1 cellular context compared by ENCODE assay signal in the genomic region with DNA sequence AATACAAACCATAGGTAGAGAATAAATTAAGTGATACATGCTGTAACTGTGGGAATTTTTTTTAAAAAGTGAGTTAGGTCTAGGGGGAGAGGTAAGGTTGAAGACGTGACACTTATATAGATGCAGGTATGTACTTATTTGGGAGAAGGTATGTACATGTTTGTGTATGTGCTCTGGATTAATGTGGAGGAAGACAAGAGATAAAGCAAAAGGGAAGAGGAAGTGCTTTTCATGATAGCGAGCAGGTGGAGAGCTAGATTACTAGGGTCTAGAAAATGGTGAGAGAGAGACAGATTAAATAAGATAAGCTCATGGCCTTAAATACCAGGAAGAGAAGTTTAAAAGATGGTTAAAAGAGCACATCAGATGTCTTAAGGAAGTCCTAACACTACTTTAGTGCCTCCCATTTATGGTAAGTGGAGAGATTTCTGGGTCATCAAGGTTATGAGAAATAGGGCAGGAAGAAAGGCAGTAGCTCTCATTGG.
TF ChIP-seq lines count a peak whose summit lies in the region.

No MANE protein-coding gene starts in this region.

TF ChIP-seq in K562, 482 proteins besides CTCF, POLR2A, EP300 and RAD21 (continued from another document and continues in another):
- TF ChIP-seq, protein P1, sequence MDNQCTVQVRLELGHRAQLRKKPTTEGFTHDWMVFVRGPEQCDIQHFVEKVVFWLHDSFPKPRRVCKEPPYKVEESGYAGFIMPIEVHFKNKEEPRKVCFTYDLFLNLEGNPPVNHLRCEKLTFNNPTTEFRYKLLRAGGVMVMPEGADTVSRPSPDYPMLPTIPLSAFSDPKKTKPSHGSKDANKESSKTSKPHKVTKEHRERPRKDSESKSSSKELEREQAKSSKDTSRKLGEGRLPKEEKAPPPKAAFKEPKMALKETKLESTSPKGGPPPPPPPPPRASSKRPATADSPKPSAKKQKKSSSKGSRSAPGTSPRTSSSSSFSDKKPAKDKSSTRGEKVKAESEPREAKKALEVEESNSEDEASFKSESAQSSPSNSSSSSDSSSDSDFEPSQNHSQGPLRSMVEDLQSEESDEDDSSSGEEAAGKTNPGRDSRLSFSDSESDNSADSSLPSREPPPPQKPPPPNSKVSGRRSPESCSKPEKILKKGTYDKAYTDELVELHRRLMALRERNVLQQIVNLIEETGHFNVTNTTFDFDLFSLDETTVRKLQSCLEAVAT (IDR thresholded peaks at IDR 0.05): 0 out of 4 replicates have a peak, but pooled peaks of 1 of the 2 experiments have one; percentile 59
- TF ChIP-seq, protein P2, sequence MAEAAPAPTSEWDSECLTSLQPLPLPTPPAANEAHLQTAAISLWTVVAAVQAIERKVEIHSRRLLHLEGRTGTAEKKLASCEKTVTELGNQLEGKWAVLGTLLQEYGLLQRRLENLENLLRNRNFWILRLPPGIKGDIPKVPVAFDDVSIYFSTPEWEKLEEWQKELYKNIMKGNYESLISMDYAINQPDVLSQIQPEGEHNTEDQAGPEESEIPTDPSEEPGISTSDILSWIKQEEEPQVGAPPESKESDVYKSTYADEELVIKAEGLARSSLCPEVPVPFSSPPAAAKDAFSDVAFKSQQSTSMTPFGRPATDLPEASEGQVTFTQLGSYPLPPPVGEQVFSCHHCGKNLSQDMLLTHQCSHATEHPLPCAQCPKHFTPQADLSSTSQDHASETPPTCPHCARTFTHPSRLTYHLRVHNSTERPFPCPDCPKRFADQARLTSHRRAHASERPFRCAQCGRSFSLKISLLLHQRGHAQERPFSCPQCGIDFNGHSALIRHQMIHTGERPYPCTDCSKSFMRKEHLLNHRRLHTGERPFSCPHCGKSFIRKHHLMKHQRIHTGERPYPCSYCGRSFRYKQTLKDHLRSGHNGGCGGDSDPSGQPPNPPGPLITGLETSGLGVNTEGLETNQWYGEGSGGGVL (CRISPR knock-in tag; IDR thresholded peaks at IDR 0.05): no peak
- TF ChIP-seq STAG1 (CRISPR knock-in tag; IDR thresholded peaks at IDR 0.05; ENCODE audit: borderline replicate concordance): no peak
- TF ChIP-seq, protein P3, sequence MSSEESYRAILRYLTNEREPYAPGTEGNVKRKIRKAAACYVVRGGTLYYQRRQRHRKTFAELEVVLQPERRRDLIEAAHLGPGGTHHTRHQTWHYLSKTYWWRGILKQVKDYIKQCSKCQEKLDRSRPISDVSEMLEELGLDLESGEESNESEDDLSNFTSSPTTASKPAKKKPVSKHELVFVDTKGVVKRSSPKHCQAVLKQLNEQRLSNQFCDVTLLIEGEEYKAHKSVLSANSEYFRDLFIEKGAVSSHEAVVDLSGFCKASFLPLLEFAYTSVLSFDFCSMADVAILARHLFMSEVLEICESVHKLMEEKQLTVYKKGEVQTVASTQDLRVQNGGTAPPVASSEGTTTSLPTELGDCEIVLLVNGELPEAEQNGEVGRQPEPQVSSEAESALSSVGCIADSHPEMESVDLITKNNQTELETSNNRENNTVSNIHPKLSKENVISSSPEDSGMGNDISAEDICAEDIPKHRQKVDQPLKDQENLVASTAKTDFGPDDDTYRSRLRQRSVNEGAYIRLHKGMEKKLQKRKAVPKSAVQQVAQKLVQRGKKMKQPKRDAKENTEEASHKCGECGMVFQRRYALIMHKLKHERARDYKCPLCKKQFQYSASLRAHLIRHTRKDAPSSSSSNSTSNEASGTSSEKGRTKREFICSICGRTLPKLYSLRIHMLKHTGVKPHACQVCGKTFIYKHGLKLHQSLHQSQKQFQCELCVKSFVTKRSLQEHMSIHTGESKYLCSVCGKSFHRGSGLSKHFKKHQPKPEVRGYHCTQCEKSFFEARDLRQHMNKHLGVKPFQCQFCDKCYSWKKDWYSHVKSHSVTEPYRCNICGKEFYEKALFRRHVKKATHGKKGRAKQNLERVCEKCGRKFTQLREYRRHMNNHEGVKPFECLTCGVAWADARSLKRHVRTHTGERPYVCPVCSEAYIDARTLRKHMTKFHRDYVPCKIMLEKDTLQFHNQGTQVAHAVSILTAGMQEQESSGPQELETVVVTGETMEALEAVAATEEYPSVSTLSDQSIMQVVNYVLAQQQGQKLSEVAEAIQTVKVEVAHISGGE (CRISPR knock-in tag; IDR thresholded peaks at IDR 0.05): no peak
- no peak for TF ChIP-seq ZNF121 (CRISPR knock-in tag; conservative IDR thresholded peaks at IDR 0.05)
- TF ChIP-seq ZNF75A (CRISPR knock-in tag; IDR thresholded peaks at IDR 0.05): no peak
- TF ChIP-seq, protein P4, sequence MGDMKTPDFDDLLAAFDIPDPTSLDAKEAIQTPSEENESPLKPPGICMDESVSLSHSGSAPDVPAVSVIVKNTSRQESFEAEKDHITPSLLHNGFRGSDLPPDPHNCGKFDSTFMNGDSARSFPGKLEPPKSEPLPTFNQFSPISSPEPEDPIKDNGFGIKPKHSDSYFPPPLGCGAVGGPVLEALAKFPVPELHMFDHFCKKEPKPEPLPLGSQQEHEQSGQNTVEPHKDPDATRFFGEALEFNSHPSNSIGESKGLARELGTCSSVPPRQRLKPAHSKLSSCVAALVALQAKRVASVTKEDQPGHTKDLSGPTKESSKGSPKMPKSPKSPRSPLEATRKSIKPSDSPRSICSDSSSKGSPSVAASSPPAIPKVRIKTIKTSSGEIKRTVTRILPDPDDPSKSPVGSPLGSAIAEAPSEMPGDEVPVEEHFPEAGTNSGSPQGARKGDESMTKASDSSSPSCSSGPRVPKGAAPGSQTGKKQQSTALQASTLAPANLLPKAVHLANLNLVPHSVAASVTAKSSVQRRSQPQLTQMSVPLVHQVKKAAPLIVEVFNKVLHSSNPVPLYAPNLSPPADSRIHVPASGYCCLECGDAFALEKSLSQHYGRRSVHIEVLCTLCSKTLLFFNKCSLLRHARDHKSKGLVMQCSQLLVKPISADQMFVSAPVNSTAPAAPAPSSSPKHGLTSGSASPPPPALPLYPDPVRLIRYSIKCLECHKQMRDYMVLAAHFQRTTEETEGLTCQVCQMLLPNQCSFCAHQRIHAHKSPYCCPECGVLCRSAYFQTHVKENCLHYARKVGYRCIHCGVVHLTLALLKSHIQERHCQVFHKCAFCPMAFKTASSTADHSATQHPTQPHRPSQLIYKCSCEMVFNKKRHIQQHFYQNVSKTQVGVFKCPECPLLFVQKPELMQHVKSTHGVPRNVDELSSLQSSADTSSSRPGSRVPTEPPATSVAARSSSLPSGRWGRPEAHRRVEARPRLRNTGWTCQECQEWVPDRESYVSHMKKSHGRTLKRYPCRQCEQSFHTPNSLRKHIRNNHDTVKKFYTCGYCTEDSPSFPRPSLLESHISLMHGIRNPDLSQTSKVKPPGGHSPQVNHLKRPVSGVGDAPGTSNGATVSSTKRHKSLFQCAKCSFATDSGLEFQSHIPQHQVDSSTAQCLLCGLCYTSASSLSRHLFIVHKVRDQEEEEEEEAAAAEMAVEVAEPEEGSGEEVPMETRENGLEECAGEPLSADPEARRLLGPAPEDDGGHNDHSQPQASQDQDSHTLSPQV (IDR thresholded peaks at IDR 0.05): peak; percentile 67
- no peak for TF ChIP-seq ZNF589 (CRISPR knock-in tag; IDR thresholded peaks at IDR 0.05; ENCODE audit: low read depth)
- TF ChIP-seq RBM34 (IDR thresholded peaks at IDR 0.05; ENCODE audit: borderline replicate concordance, insufficient read depth, low read length): no peak
- TF ChIP-seq CREB1 (IDR thresholded peaks at IDR 0.05): no peak
- TF ChIP-seq CREB1 (CRISPR knock-in tag; IDR thresholded peaks at IDR 0.05): no peak
- no peak for TF ChIP-seq SIX5 (IDR thresholded peaks at IDR 0.05; ENCODE audit: borderline replicate concordance in 1 of 2, insufficient read depth in 1 of 2, low read depth in 1 of 2, low read length in 2 of 2)
- no peak for TF ChIP-seq ZNF551 (CRISPR knock-in tag; IDR thresholded peaks at IDR 0.05)
- TF ChIP-seq ZNF41 (CRISPR knock-in tag; conservative IDR thresholded peaks at IDR 0.05): no peak
- peak; percentile 33; the same call in 1 of the 2 replicates for TF ChIP-seq ETV5 (CRISPR knock-in tag; IDR thresholded peaks at IDR 0.05; ENCODE audit: low read depth)
- no peak for TF ChIP-seq HCFC1 (IDR thresholded peaks at IDR 0.05; ENCODE audit: low read depth, low read length)
- no peak for TF ChIP-seq ZNF586 (CRISPR knock-in tag; conservative IDR thresholded peaks at IDR 0.05)
- TF ChIP-seq, protein P5, sequence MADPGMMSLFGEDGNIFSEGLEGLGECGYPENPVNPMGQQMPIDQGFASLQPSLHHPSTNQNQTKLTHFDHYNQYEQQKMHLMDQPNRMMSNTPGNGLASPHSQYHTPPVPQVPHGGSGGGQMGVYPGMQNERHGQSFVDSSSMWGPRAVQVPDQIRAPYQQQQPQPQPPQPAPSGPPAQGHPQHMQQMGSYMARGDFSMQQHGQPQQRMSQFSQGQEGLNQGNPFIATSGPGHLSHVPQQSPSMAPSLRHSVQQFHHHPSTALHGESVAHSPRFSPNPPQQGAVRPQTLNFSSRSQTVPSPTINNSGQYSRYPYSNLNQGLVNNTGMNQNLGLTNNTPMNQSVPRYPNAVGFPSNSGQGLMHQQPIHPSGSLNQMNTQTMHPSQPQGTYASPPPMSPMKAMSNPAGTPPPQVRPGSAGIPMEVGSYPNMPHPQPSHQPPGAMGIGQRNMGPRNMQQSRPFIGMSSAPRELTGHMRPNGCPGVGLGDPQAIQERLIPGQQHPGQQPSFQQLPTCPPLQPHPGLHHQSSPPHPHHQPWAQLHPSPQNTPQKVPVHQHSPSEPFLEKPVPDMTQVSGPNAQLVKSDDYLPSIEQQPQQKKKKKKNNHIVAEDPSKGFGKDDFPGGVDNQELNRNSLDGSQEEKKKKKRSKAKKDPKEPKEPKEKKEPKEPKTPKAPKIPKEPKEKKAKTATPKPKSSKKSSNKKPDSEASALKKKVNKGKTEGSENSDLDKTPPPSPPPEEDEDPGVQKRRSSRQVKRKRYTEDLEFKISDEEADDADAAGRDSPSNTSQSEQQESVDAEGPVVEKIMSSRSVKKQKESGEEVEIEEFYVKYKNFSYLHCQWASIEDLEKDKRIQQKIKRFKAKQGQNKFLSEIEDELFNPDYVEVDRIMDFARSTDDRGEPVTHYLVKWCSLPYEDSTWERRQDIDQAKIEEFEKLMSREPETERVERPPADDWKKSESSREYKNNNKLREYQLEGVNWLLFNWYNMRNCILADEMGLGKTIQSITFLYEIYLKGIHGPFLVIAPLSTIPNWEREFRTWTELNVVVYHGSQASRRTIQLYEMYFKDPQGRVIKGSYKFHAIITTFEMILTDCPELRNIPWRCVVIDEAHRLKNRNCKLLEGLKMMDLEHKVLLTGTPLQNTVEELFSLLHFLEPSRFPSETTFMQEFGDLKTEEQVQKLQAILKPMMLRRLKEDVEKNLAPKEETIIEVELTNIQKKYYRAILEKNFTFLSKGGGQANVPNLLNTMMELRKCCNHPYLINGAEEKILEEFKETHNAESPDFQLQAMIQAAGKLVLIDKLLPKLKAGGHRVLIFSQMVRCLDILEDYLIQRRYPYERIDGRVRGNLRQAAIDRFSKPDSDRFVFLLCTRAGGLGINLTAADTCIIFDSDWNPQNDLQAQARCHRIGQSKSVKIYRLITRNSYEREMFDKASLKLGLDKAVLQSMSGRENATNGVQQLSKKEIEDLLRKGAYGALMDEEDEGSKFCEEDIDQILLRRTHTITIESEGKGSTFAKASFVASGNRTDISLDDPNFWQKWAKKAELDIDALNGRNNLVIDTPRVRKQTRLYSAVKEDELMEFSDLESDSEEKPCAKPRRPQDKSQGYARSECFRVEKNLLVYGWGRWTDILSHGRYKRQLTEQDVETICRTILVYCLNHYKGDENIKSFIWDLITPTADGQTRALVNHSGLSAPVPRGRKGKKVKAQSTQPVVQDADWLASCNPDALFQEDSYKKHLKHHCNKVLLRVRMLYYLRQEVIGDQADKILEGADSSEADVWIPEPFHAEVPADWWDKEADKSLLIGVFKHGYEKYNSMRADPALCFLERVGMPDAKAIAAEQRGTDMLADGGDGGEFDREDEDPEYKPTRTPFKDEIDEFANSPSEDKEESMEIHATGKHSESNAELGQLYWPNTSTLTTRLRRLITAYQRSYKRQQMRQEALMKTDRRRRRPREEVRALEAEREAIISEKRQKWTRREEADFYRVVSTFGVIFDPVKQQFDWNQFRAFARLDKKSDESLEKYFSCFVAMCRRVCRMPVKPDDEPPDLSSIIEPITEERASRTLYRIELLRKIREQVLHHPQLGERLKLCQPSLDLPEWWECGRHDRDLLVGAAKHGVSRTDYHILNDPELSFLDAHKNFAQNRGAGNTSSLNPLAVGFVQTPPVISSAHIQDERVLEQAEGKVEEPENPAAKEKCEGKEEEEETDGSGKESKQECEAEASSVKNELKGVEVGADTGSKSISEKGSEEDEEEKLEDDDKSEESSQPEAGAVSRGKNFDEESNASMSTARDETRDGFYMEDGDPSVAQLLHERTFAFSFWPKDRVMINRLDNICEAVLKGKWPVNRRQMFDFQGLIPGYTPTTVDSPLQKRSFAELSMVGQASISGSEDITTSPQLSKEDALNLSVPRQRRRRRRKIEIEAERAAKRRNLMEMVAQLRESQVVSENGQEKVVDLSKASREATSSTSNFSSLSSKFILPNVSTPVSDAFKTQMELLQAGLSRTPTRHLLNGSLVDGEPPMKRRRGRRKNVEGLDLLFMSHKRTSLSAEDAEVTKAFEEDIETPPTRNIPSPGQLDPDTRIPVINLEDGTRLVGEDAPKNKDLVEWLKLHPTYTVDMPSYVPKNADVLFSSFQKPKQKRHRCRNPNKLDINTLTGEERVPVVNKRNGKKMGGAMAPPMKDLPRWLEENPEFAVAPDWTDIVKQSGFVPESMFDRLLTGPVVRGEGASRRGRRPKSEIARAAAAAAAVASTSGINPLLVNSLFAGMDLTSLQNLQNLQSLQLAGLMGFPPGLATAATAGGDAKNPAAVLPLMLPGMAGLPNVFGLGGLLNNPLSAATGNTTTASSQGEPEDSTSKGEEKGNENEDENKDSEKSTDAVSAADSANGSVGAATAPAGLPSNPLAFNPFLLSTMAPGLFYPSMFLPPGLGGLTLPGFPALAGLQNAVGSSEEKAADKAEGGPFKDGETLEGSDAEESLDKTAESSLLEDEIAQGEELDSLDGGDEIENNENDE (IDR thresholded peaks at IDR 0.05; ENCODE audit: low read depth, low read length): no peak
- no peak for TF ChIP-seq MXI1 (IDR thresholded peaks at IDR 0.05; ENCODE audit: low read depth, low read length)
- TF ChIP-seq PTRF (tag; IDR thresholded peaks at IDR 0.05): no peak
- no peak for TF ChIP-seq MAFG (tag; conservative IDR thresholded peaks at IDR 0.05)
- peak; percentile 87 for TF ChIP-seq HLTF (IDR thresholded peaks at IDR 0.05)
- TF ChIP-seq NCOR1 (IDR thresholded peaks at IDR 0.05): peak; percentile 89
- TF ChIP-seq GABPB1 (CRISPR knock-in tag; IDR thresholded peaks at IDR 0.05): no peak
